9 cellular contexts compared by ENCODE assay signal in genomic region chr22:31451709-31452571, GRCh38. TPM values are rescaled to one million over a fixed set of nuclear protein-coding genes. Genes with fewer than 3 reads are reported as not detected.
DNase-seq lines count a peak whose midpoint lies in the region; ATAC-seq, FAIRE-seq and TF ChIP-seq lines count a peak whose summit lies in the region.
"Had no signal": no experiment of that assay in that cellular context is flagged by ENCODE, and none has a peak within 500 bp of the region (broad histone marks: within the 10 kb centered on the region; RNA-seq: fewer than 3 reads in every experiment).

No MANE protein-coding gene starts in this region.

- TF ChIP-seq CTCF in RWPE1 (conservative IDR thresholded peaks at IDR 0.05; ENCODE audit: low read depth), result peak; percentile 34

- DNase-seq in NCI-H1092 treated with DMSO at 0.1 percent for 48 hours (lab: John Stamatoyannopoulos, UW) (peak; percentile 3), NCI-H1092 (lab: John Stamatoyannopoulos, UW) (no peak), GM19239 (ENCODE audit: insufficient read length, low spot score) (peak; percentile 16), RWPE1 (ENCODE audit: low spot score) (peak; percentile 4), erythroblast (lab: John Stamatoyannopoulos, UW) (peak; percentile 44 to 61), sciatic nerve (ENCODE audit: low spot score) (no peak)

- FAIRE-seq in GM19239 (lab: Jason Lieb, UNC), result peak; percentile 79

- H3K27ac ChIP-seq in RWPE1, result no peak overlapping the region
- H3K27ac ChIP-seq: BLaER1 treated with 17β-estradiol and CSF1 and Interleukin-3, amounts not matched to agents 10 nM and 100 nM had no signal

- no peak for TF ChIP-seq POLR2A in erythroblast (IDR thresholded peaks at IDR 0.05; ENCODE audit: low read length)

- CTCF ChIA-PET in RWPE1 (lab: Yijun Ruan, JAX), result interaction anchor here (0.6 to 1.2 kb wide), 2 partner anchors 15 to 28 kb away, joined by 3 read pairs; no protein-coding TSS in a partner anchor

- POLR2A ChIA-PET in RWPE1 (lab: Yijun Ruan, JAX; ENCODE audit: low non-redundant PET), result no interaction called here

- intact Hi-C loops in sciatic nerve (cut with DNase I), result no loop called here

- ATAC-seq in sciatic nerve (peak; percentile 36), HG03097 (IDR thresholded peaks at IDR 0.05; ENCODE audit: low FRiP score, unreplicated experiment) (no peak), HG02938 (IDR thresholded peaks at IDR 0.05; ENCODE audit: unreplicated experiment) (no peak)

RNA-seq across cellular contexts. Expression of gene EIF4ENIF1, which starts 37.7 kb away (rescaled TPM):
- 38.9 TPM for total RNA-seq in sciatic nerve

RNA-seq across cellular contexts. Expression of gene SFI1, which starts 44.4 kb away (rescaled TPM):
- total RNA-seq in sciatic nerve, result 49.8 TPM

RNA-seq across cellular contexts. Expression of gene DRG1, which starts 52.5 kb away (rescaled TPM):
- total RNA-seq in sciatic nerve, result 41.5 TPM

Comparison
In these comparisons a context has a peak if more than half of its experiments do, and no peak if none do; other contexts are left out.
1. DNase-seq: peak in NCI-H1092 treated with DMSO at 0.1 percent for 48 hours (single experiment), GM19239 (single experiment), RWPE1 (single experiment) and erythroblast (2 of 2); none in NCI-H1092 (single experiment) and sciatic nerve (single experiment).